ENCODE assay signal across 2 cellular contexts in the genomic region with DNA sequence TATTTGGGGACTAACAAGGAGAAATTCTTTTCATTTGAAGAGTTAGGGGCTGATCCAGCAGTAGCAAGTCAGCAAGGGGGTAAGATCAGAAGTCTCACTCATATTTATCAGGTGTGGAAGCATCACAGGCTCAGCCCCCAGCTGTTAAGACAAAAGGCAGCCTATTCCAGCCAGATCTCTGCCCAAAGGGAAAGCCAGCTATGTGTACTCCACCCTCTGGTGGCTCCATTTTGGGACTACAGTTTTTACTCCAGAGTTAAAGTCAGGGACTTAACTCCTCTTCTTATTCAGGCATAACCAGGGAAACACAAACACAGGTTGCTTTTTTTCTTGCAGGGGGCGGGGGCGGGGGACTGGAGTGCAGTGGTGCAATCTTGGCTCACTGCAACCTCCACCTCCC.
TF ChIP-seq lines count a peak whose summit lies in the region.

No MANE protein-coding gene starts in this region.

TF ChIP-seq in A549, 52 proteins besides CTCF, POLR2A, EP300 and RAD21:
- TF ChIP-seq, protein P1, sequence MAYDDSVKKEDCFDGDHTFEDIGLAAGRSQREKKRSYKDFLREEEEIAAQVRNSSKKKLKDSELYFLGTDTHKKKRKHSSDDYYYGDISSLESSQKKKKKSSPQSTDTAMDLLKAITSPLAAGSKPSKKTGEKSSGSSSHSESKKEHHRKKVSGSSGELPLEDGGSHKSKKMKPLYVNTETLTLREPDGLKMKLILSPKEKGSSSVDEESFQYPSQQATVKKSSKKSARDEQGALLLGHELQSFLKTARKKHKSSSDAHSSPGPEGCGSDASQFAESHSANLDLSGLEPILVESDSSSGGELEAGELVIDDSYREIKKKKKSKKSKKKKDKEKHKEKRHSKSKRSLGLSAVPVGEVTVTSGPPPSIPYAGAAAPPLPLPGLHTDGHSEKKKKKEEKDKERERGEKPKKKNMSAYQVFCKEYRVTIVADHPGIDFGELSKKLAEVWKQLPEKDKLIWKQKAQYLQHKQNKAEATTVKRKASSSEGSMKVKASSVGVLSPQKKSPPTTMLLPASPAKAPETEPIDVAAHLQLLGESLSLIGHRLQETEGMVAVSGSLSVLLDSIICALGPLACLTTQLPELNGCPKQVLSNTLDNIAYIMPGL (CRISPR knock-in tag; IDR thresholded peaks at IDR 0.05; ENCODE audit: borderline replicate concordance), result no peak
- TF ChIP-seq NR3C1 (IDR thresholded peaks at IDR 0.05), result no peak

TF ChIP-seq in SK-N-SH treated with all-trans-retinoic acid at 6 μM for 48 hours, 23 proteins besides CTCF, POLR2A, EP300 and RAD21 (continued from another document):
- TF ChIP-seq, protein P2, sequence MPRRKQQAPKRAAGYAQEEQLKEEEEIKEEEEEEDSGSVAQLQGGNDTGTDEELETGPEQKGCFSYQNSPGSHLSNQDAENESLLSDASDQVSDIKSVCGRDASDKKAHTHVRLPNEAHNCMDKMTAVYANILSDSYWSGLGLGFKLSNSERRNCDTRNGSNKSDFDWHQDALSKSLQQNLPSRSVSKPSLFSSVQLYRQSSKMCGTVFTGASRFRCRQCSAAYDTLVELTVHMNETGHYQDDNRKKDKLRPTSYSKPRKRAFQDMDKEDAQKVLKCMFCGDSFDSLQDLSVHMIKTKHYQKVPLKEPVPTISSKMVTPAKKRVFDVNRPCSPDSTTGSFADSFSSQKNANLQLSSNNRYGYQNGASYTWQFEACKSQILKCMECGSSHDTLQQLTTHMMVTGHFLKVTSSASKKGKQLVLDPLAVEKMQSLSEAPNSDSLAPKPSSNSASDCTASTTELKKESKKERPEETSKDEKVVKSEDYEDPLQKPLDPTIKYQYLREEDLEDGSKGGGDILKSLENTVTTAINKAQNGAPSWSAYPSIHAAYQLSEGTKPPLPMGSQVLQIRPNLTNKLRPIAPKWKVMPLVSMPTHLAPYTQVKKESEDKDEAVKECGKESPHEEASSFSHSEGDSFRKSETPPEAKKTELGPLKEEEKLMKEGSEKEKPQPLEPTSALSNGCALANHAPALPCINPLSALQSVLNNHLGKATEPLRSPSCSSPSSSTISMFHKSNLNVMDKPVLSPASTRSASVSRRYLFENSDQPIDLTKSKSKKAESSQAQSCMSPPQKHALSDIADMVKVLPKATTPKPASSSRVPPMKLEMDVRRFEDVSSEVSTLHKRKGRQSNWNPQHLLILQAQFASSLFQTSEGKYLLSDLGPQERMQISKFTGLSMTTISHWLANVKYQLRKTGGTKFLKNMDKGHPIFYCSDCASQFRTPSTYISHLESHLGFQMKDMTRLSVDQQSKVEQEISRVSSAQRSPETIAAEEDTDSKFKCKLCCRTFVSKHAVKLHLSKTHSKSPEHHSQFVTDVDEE (CRISPR knock-in tag; IDR thresholded peaks at IDR 0.05), result no peak
- no peak for TF ChIP-seq ZFP30 (CRISPR knock-in tag; IDR thresholded peaks at IDR 0.05)
- TF ChIP-seq ZNF565 (CRISPR knock-in tag; conservative IDR thresholded peaks at IDR 0.05; ENCODE audit: low read depth), result no peak
- TF ChIP-seq BACH2 (CRISPR knock-in tag; IDR thresholded peaks at IDR 0.05; ENCODE audit: borderline replicate concordance), result no peak
- no peak for TF ChIP-seq RARB (CRISPR knock-in tag; IDR thresholded peaks at IDR 0.05)
- TF ChIP-seq TCF4 (CRISPR knock-in tag; IDR thresholded peaks at IDR 0.05; ENCODE audit: borderline replicate concordance), result no peak
- TF ChIP-seq ESRRG (CRISPR knock-in tag; IDR thresholded peaks at IDR 0.05), result no peak
- TF ChIP-seq, protein P3, sequence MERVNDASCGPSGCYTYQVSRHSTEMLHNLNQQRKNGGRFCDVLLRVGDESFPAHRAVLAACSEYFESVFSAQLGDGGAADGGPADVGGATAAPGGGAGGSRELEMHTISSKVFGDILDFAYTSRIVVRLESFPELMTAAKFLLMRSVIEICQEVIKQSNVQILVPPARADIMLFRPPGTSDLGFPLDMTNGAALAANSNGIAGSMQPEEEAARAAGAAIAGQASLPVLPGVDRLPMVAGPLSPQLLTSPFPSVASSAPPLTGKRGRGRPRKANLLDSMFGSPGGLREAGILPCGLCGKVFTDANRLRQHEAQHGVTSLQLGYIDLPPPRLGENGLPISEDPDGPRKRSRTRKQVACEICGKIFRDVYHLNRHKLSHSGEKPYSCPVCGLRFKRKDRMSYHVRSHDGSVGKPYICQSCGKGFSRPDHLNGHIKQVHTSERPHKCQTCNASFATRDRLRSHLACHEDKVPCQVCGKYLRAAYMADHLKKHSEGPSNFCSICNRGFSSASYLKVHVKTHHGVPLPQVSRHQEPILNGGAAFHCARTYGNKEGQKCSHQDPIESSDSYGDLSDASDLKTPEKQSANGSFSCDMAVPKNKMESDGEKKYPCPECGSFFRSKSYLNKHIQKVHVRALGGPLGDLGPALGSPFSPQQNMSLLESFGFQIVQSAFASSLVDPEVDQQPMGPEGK (CRISPR knock-in tag; IDR thresholded peaks at IDR 0.05; ENCODE audit: borderline replicate concordance), result no peak
- no peak for TF ChIP-seq TOX (CRISPR knock-in tag; IDR thresholded peaks at IDR 0.05; ENCODE audit: borderline replicate concordance)
- TF ChIP-seq ISL1 (CRISPR knock-in tag; IDR thresholded peaks at IDR 0.05), result no peak
- TF ChIP-seq, protein P4, sequence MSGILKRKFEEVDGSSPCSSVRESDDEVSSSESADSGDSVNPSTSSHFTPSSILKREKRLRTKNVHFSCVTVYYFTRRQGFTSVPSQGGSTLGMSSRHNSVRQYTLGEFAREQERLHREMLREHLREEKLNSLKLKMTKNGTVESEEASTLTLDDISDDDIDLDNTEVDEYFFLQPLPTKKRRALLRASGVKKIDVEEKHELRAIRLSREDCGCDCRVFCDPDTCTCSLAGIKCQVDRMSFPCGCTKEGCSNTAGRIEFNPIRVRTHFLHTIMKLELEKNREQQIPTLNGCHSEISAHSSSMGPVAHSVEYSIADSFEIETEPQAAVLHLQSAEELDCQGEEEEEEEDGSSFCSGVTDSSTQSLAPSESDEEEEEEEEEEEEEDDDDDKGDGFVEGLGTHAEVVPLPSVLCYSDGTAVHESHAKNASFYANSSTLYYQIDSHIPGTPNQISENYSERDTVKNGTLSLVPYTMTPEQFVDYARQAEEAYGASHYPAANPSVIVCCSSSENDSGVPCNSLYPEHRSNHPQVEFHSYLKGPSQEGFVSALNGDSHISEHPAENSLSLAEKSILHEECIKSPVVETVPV (CRISPR knock-in tag; IDR thresholded peaks at IDR 0.05), result no peak
- TF ChIP-seq PPARA (CRISPR knock-in tag; IDR thresholded peaks at IDR 0.05; ENCODE audit: borderline replicate concordance), result no peak
- no peak for TF ChIP-seq GLIS3 (CRISPR knock-in tag; IDR thresholded peaks at IDR 0.05)
TF ChIP-seq in SK-N-SH treated with all-trans-retinoic acid at 6 μM for 48 hours: peak in this region for 0.
